Comparison of ENCODE assay signal across 10 cellular contexts in the genomic region with DNA sequence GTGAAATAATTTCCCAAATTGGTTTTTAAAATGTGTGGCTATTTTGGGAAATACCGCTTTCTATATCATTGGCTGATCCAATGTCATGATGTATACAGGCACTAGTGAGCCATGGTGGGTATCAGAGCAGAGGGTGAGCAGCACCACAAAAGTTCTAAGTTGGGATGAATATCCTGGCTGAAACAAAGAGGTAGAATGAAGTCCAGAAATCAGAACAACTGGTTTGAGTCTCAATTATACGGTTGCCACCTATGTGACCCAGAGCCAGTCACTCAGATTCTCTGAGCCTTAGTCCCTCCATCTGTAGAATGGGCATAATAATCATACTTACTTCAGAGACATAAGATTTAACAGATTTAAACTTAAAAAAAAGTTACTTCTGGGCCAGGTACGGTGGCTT.
"Had no signal": no experiment of that assay in that cellular context is flagged by ENCODE, and none has a peak within 500 bp of the region (broad histone marks: within the 10 kb centered on the region; RNA-seq: fewer than 3 reads in every experiment).

No MANE protein-coding gene starts in this region.

- DNase-seq: GM23248, GOT3, H9, HCEC 1CT, HFFc6, IMR-90, KBM-7 had no signal

- H3K9ac ChIP-seq: GM23248, KMS-11 had no signal

- FAIRE-seq: H54 had no signal

- H2AFZ ChIP-seq: GM23248 had no signal

- H3K4me2 ChIP-seq: KMS-11 had no signal

- H3K4me3 Mint-ChIP-seq: H9, HFFc6 had no signal

- H3K9me3 Mint-ChIP-seq: H9, HFFc6 had no signal

- H3K27ac ChIP-seq: GM23248, HL-60, KMS-11 had no signal

- H3K4me3 ChIP-seq: GM23248 had no signal

- H3K27ac Mint-ChIP-seq: HFFc6 had no signal
